9 cellular contexts compared by ENCODE assay signal in the genomic region with DNA sequence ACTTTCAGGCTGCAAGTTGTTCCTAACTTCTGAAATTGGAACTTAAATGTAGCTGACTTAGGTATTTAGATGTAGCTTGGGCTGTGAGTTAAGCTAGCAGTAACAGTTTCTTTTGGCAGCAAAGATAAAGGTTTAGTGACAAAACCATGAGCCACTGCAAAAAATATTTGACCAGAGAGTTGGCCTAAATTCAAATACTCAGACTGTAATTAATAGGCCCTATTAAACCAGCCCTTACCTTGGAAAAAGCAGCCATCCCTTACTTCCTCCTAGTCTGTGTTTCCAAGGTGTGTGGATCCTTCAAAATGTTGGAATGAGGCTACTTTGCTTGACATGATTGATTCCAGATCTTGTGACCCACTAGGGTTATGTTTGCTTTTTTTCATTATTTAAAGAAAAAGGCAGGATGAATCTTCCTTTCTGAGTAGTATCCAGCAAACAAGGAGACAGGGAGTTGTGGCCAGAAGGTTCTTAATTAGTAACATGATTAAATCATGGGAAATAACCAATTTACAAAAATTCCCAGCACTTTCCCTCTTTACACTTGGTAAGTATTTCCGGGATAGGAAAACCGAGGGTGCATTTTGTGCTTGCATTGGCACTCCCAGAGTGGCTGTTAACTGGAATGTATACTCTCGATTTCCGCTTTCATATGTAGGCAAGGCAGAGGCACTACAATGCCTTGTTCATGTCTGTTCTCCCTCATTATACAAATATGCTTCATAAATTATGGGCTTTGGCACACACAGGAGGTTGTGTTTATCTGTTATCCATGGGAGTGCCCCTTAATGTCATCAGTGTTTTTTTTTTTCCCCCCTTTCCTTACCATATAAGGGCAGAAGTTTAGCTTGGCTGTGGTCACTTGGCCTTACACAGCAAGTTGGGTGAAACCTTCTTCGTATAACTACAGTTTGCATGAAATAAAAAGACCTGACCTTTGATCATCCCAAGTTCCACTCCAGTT. TPM values are rescaled to one million over a fixed set of nuclear protein-coding genes. Genes with fewer than 3 reads are reported as not detected.
A peak's percentile ranks its signal among the peaks of the same experiment; 100 is the strongest.
DNase-seq lines count a peak whose midpoint lies in the region; ATAC-seq and TF ChIP-seq lines count a peak whose summit lies in the region.
"Had no signal": no experiment of that assay in that cellular context is flagged by ENCODE, and none has a peak within 500 bp of the region (broad histone marks: within the 10 kb centered on the region; RNA-seq: fewer than 3 reads in every experiment).

No MANE protein-coding gene starts in this region.

- no peaks in the 10 kb centered on the region for H3K9me3 Mint-ChIP-seq in activated T-helper 1 cell treated with anti-CD3 and anti-CD28 coated beads, Interleukin-12 subunit alpha, Interleukin-12 subunit beta, Interleukin-2, Interleukin-4 antibody, amounts not matched to agents 30 ng/mL and 10 ng/mL and 1 ng/mL, durations not matched to agents 14 hours and 24 hours and 36 hours

- H4K20me1 ChIP-seq in Loucy (ENCODE audit: insufficient read depth, low read length, poor library complexity, severe bottlenecking) = peaks cover 4% of the 10 kb centered on the region

- peaks cover 30% of the 10 kb centered on the region for H3K27me3 Mint-ChIP-seq in activated T-helper 1 cell treated with anti-CD3 and anti-CD28 coated beads, Interleukin-12 subunit alpha, Interleukin-12 subunit beta, Interleukin-2, Interleukin-4 antibody, amounts not matched to agents 30 ng/mL and 10 ng/mL and 1 ng/mL, durations not matched to agents 14 hours and 24 hours and 36 hours (ENCODE audit: insufficient read depth)

- H3K27ac Mint-ChIP-seq in activated T-helper 1 cell treated with anti-CD3 and anti-CD28 coated beads, Interleukin-12 subunit alpha, Interleukin-12 subunit beta, Interleukin-2, Interleukin-4 antibody, amounts not matched to agents 30 ng/mL and 10 ng/mL and 1 ng/mL, durations not matched to agents 14 hours and 24 hours and 36 hours = no peak overlapping the region

- peaks cover 20% of the 10 kb centered on the region for H3K4me1 Mint-ChIP-seq in activated T-helper 1 cell treated with anti-CD3 and anti-CD28 coated beads, Interleukin-12 subunit alpha, Interleukin-12 subunit beta, Interleukin-2, Interleukin-4 antibody, amounts not matched to agents 30 ng/mL and 10 ng/mL and 1 ng/mL, durations not matched to agents 14 hours and 24 hours and 36 hours (ENCODE audit: low read depth)

- no peaks in the 10 kb centered on the region for H3K27me3 ChIP-seq in AG04450 (ENCODE audit: control insufficient read depth, insufficient read depth, low read length)
- H3K27me3 ChIP-seq in Loucy (ENCODE audit: insufficient read depth, low read length, poor library complexity, severe bottlenecking) = no peaks in the 10 kb centered on the region

- H3K36me3 ChIP-seq in Loucy (ENCODE audit: insufficient read depth, low read length) = no peaks in the 10 kb centered on the region

- ATAC-seq in HG02623 (IDR thresholded peaks at IDR 0.05; ENCODE audit: unreplicated experiment) = no peak

- POLR2A ChIA-PET in AG04450 (lab: Yijun Ruan, JAX) = interaction anchor here (0.6 to 1.8 kb wide), 11 partner anchors 9 to 293 kb away, joined by 3 to 7 read pairs (median 4); a partner anchor contains a TSS

- no peak overlapping the region for H3K4me3 Mint-ChIP-seq in activated T-helper 1 cell treated with anti-CD3 and anti-CD28 coated beads, Interleukin-12 subunit alpha, Interleukin-12 subunit beta, Interleukin-2, Interleukin-4 antibody, amounts not matched to agents 30 ng/mL and 10 ng/mL and 1 ng/mL, durations not matched to agents 14 hours and 24 hours and 36 hours

- peaks cover 73% of the 10 kb centered on the region for H3K79me2 ChIP-seq in Loucy (ENCODE audit: insufficient read depth, low read length)

- CTCF ChIA-PET in AG04450 (lab: Charles Lee) = no interaction called here

- no peak overlapping the region for H2AFZ ChIP-seq in Loucy (ENCODE audit: low read length)

- TF ChIP-seq CTCF in AG04450 (IDR thresholded peaks at IDR 0.05; ENCODE audit: low read depth, low read length) (no peak), Loucy (conservative IDR thresholded peaks at IDR 0.05; ENCODE audit: low read length) (no peak)

- no peaks in the 10 kb centered on the region for H3K36me3 Mint-ChIP-seq in activated T-helper 1 cell treated with anti-CD3 and anti-CD28 coated beads, Interleukin-12 subunit alpha, Interleukin-12 subunit beta, Interleukin-2, Interleukin-4 antibody, amounts not matched to agents 30 ng/mL and 10 ng/mL and 1 ng/mL, durations not matched to agents 14 hours and 24 hours and 36 hours (ENCODE audit: low read depth)

- no peaks in the 10 kb centered on the region for H3F3A ChIP-seq in Loucy (ENCODE audit: low read depth)

- DNase-seq in AG04450 (ENCODE audit: low read depth, low spot score) = peak; percentile 62
- DNase-seq in astrocyte of the hippocampus (ENCODE audit: low read depth, low spot score) = peak; percentile 68
- DNase-seq in lung microvascular endothelial cell (ENCODE audit: low read depth in 2 of 2) = peak; percentile 79 to 91
- DNase-seq in SIG-M5 treated with dmso at 0.1 percent for 504 hours (lab: John Stamatoyannopoulos, UW; ENCODE audit: unreplicated experiment) = no peak
- no peak for DNase-seq in activated T-helper 1 cell treated with anti-CD3 and anti-CD28 coated beads, Interleukin-12 subunit alpha, Interleukin-12 subunit beta, Interleukin-2, Interleukin-4 antibody, amounts not matched to agents 30 ng/mL and 10 ng/mL and 1 ng/mL, durations not matched to agents 14 hours and 24 hours and 36 hours (ENCODE audit: low spot score)
- DNase-seq in activated CD8-positive, alpha-beta memory T cell treated with anti-CD3 and anti-CD28 coated beads, Interleukin-2, amount 50 U/mL, for 4 hours = no peak
- DNase-seq: nucleus accumbens had no signal

- H3K9me2 ChIP-seq in Loucy (replicated peaks; ENCODE audit: low read depth, low read length) = no peaks in the 10 kb centered on the region

- H3K4me2 ChIP-seq in Loucy (ENCODE audit: low read depth, low read length, poor library complexity, severe bottlenecking) = peak overlapping the region; percentile 90

- intact Hi-C loops in activated T-helper 1 cell treated with anti-CD3 and anti-CD28 coated beads, Interleukin-12 subunit alpha, Interleukin-12 subunit beta, Interleukin-2, Interleukin-4 antibody, amounts not matched to agents 30 ng/mL and 10 ng/mL and 1 ng/mL, durations not matched to agents 14 hours and 24 hours and 36 hours (cut with micrococcal nuclease) = no loop called here

- no peaks in the 10 kb centered on the region; the same call in 1 of the 2 replicates for H3K9me3 ChIP-seq in AG04450 (ENCODE audit: control insufficient read depth, insufficient read depth, low read length)
- H3K9me3 ChIP-seq in Loucy (ENCODE audit: insufficient read depth, low read depth, low read length) = no peaks in the 10 kb centered on the region

- H3K27ac ChIP-seq in AG04450 (ENCODE audit: low read depth, low read length) = peak overlapping the region; percentile 54

- H3K9ac ChIP-seq in Loucy (ENCODE audit: low read depth, low read length, poor library complexity, severe bottlenecking) = peak overlapping the region; percentile 83

- H3K4me1 ChIP-seq in Loucy (ENCODE audit: insufficient read depth, low read length, poor library complexity, severe bottlenecking) = peaks cover 73% of the 10 kb centered on the region

- H3K4me3 ChIP-seq in AG04450 (ENCODE audit: low read depth, low read length) (peak overlapping the region; percentile 94), Loucy (ENCODE audit: low read length, poor library complexity, severe bottlenecking) (peak overlapping the region; percentile 96)

RNA-seq across cellular contexts. Expression of a gene that starts 8.5 kb away (rescaled TPM):
- polyA plus RNA-seq in AG04450 (2011; rRNA removed) = 1,162 and 1,348 TPM in 2 replicates
- polyA minus RNA-seq in AG04450 (2011; rRNA and poly(A)+ RNA removed) = 575 and 622 TPM in 2 replicates
- total RNA-seq in lung microvascular endothelial cell = 164 and 217 TPM in 2 replicates
- total RNA-seq in activated T-helper 1 cell treated with anti-CD3 and anti-CD28 coated beads, Interleukin-12 subunit alpha, Interleukin-12 subunit beta, Interleukin-2, Interleukin-4 antibody, amounts not matched to agents 30 ng/mL and 10 ng/mL and 1 ng/mL, durations not matched to agents 14 hours and 24 hours and 36 hours = 9.3 and 9.7 TPM in 2 replicates

Comparison
In these comparisons a context has a peak if more than half of its experiments do, and no peak if none do; other contexts are left out.
1. DNase-seq: peak in AG04450 (single experiment), astrocyte of the hippocampus (single experiment) and lung microvascular endothelial cell (2 of 2); none in SIG-M5 treated with dmso at 0.1 percent for 504 hours (single experiment), activated T-helper 1 cell treated with anti-CD3 and anti-CD28 coated beads, Interleukin-12 subunit alpha, Interleukin-12 subunit beta, Interleukin-2, Interleukin-4 antibody, amounts not matched to agents 30 ng/mL and 10 ng/mL and 1 ng/mL, durations not matched to agents 14 hours and 24 hours and 36 hours (single experiment) and activated CD8-positive, alpha-beta memory T cell treated with anti-CD3 and anti-CD28 coated beads, Interleukin-2, amount 50 U/mL, for 4 hours (single experiment).
2. RNA of a gene that starts 8.5 kb away (total RNA-seq): 164 to 217 TPM in lung microvascular endothelial cell; 9.3 to 9.7 TPM in activated T-helper 1 cell treated with anti-CD3 and anti-CD28 coated beads, Interleukin-12 subunit alpha, Interleukin-12 subunit beta, Interleukin-2, Interleukin-4 antibody, amounts not matched to agents 30 ng/mL and 10 ng/mL and 1 ng/mL, durations not matched to agents 14 hours and 24 hours and 36 hours; every median in the first group is over 10 times any median in the second.